23 cellular contexts compared by ENCODE assay signal in the genomic region with DNA sequence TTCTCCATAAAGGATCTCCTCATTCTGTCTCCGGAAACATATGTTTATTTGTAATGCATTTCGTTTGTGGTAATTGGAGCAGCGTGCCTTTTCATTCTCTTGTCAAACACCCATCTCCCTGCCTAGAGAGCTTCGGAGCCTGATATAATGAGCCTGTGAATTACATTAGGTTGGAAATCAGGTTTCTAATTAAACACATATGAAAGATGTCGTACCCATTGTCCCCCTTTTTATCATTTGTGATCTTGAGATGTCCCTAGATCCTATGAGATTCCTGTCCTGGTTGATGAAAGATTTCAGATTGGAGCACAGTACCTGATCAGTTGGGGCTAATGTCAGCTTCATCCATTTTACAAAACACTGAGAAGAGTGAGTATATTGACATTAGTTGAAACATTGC. TPM values are rescaled to one million over a fixed set of nuclear protein-coding genes. Genes with fewer than 3 reads are reported as not detected.
"Had no signal": no experiment of that assay in that cellular context is flagged by ENCODE, and none has a peak within 500 bp of the region (broad histone marks: within the 10 kb centered on the region; RNA-seq: fewer than 3 reads in every experiment).

No MANE protein-coding gene starts in this region.

- H3K27ac Mint-ChIP-seq: IgD-negative memory B cell had no signal

- ATAC-seq: K562 had no signal

- H3K27ac ChIP-seq: KMS-11, SJSA1, SK-N-MC had no signal

- H3K27me3 ChIP-seq: SJSA1 had no signal

- H3K36me3 Mint-ChIP-seq: IgD-negative memory B cell had no signal

- H3K9me3 Mint-ChIP-seq: IgD-negative memory B cell had no signal

- DNase-seq: Kasumi-1, MM.1S, NCI-H1092 treated with DMSO at 0.1 percent for 48 hours, NCI-H1436, NCI-H187, NCI-H2029, NCI-H2081 treated with DMSO at 0.1 percent for 48 hours, NCI-H2171, NCI-H345, NCI-H446 treated with DMSO at 0.1 percent for 48 hours, NCI-H510A treated with DMSO at 0.1 percent for 48 hours, NCI-H526, NCI-H82, Right ventricle myocardium superior, RPMI8226, SIG-M5, T-helper 1 cell had no signal

- H3K4me3 ChIP-seq: K562, SJSA1, SK-N-MC had no signal

- H3K36me3 ChIP-seq: SJSA1 had no signal

- H3K4me3 Mint-ChIP-seq: IgD-negative memory B cell had no signal

- H3K4me1 Mint-ChIP-seq: IgD-negative memory B cell had no signal

- H3K9me3 ChIP-seq: SJSA1 had no signal

- H3K4me1 ChIP-seq: SJSA1 had no signal

RNA-seq across cellular contexts. Expression of a gene that starts 23.0 kb away (rescaled TPM):
- total RNA-seq: M059J had no signal
